In genomic region chr11:10807629-10808552, GRCh38 we compare ENCODE assay signal across 8 cellular contexts. TPM values are rescaled to one million over a fixed set of nuclear protein-coding genes. Genes with fewer than 3 reads are reported as not detected.
DNase-seq lines count a peak whose midpoint lies in the region; ATAC-seq and TF ChIP-seq lines count a peak whose summit lies in the region.

No MANE protein-coding gene starts in this region.

- H3K9me3 Mint-ChIP-seq in WTC11 = no peaks in the 10 kb centered on the region
- no peaks in the 10 kb centered on the region for H3K9me3 Mint-ChIP-seq in central memory CD8-positive, alpha-beta T cell

- TF ChIP-seq CTCF in WTC11 (IDR thresholded peaks at IDR 0.05) = no peak

- ATAC-seq in GM19324 (IDR thresholded peaks at IDR 0.05; ENCODE audit: low FRiP score, unreplicated experiment) = peak; percentile 23
- no peak for ATAC-seq in WTC11
- ATAC-seq in central memory CD8-positive, alpha-beta T cell (replicated peaks; ENCODE audit: extremely low read depth, poor library complexity, severe bottlenecking) = peak; percentile 0
- ATAC-seq in HG03025 (IDR thresholded peaks at IDR 0.05; ENCODE audit: low FRiP score, unreplicated experiment) = no peak

- H3K4me3 Mint-ChIP-seq in WTC11 = peak overlapping the region; percentile 90
- peak overlapping the region; percentile 96 for H3K4me3 Mint-ChIP-seq in central memory CD8-positive, alpha-beta T cell

- TF ChIP-seq EP300 in Ishikawa (IDR thresholded peaks at IDR 0.05; ENCODE audit: borderline replicate concordance) = no peak

- CTCF ChIA-PET in WTC11 (lab: Charles Lee) = interaction anchor here (0.6 to 2.9 kb wide), 13 partner anchors 15 to 340 kb away, joined by 3 to 29 read pairs (median 7); partner anchors contain the start of gene ZBED5

- H3K36me3 Mint-ChIP-seq in WTC11 = peaks cover 51% of the 10 kb centered on the region
- peaks cover 63% of the 10 kb centered on the region for H3K36me3 Mint-ChIP-seq in central memory CD8-positive, alpha-beta T cell (ENCODE audit: insufficient read depth)

- DNase-seq in AG20443 (ENCODE audit: low spot score) (peak; percentile 58), WTC11 (ENCODE audit: low spot score) (peak; percentile 31), kidney glomerular epithelial cell (lab: John Stamatoyannopoulos, UW) (peak; percentile 17)
- peak; percentile 19 to 23 for DNase-seq in central memory CD8-positive, alpha-beta T cell (ENCODE audit: low spot score in 2 of 2)
- peak; percentile 24 to 29 for DNase-seq in stimulated activated CD4-positive, alpha-beta T cell treated with anti-CD3 and anti-CD28 coated beads, Interleukin-15, amount 100 ng/mL, for 1 hour (ENCODE audit: low read depth in 1 of 2, low spot score in 1 of 2)

- POLR2A ChIA-PET in WTC11 (lab: Charles Lee) = interaction anchor here (1.0 to 7.1 kb wide), 21 partner anchors 8 to 267 kb away, joined by 3 to 130 read pairs (median 8); partner anchors contain the start of genes CTR9, RNF141 and ZBED5

- H3K27ac Mint-ChIP-seq in WTC11 = peak overlapping the region; percentile 98
- H3K27ac Mint-ChIP-seq in central memory CD8-positive, alpha-beta T cell (ENCODE audit: low read depth) = peak overlapping the region; percentile 98

- H3K4me1 Mint-ChIP-seq in WTC11 = peaks cover 28% of the 10 kb centered on the region
- peaks cover 54% of the 10 kb centered on the region for H3K4me1 Mint-ChIP-seq in central memory CD8-positive, alpha-beta T cell

- no peaks in the 10 kb centered on the region for H3K27me3 Mint-ChIP-seq in WTC11 (ENCODE audit: low read depth)
- no peaks in the 10 kb centered on the region for H3K27me3 Mint-ChIP-seq in central memory CD8-positive, alpha-beta T cell

- TF ChIP-seq RAD21 in Ishikawa (IDR thresholded peaks at IDR 0.05; ENCODE audit: low read depth) = no peak

TF ChIP-seq in Ishikawa, 13 proteins besides CTCF, POLR2A, EP300 and RAD21:
- TF ChIP-seq TEAD4 (IDR thresholded peaks at IDR 0.05) (no peak), YY1 (IDR thresholded peaks at IDR 0.05; ENCODE audit: low read depth) (peak; percentile 62; the same call in 1 of the 2 replicates), EGR1 (IDR thresholded peaks at IDR 0.05) (0 out of 2 replicates have a peak, but pooled peaks have one; percentile 11), MAX (IDR thresholded peaks at IDR 0.05) (peak; percentile 31; the same call in 1 of the 2 replicates), TAF1 (IDR thresholded peaks at IDR 0.05; ENCODE audit: low read depth) (no peak), CREB1 (IDR thresholded peaks at IDR 0.05; ENCODE audit: low read depth) (no peak), USF1 (IDR thresholded peaks at IDR 0.05) (no peak), ZBTB7A (IDR thresholded peaks at IDR 0.05; ENCODE audit: low read depth) (peak; percentile 49; the same call in 1 of the 2 replicates), NFIC (IDR thresholded peaks at IDR 0.05) (no peak; the same call in 1 of the 2 replicates), REST (IDR thresholded peaks at IDR 0.05; ENCODE audit: low read depth) (no peak)

TF ChIP-seq in WTC11, 78 proteins besides CTCF, POLR2A, EP300 and RAD21 (continues in another document):
- no peak for TF ChIP-seq NR2C2 (CRISPR knock-in tag; IDR thresholded peaks at IDR 0.05)
- TF ChIP-seq TEAD1 (CRISPR knock-in tag; IDR thresholded peaks at IDR 0.05) = peak; percentile 56
- TF ChIP-seq ZSCAN18 (CRISPR knock-in tag; IDR thresholded peaks at IDR 0.05) = no peak
- TF ChIP-seq HMGA2 (CRISPR knock-in tag; IDR thresholded peaks at IDR 0.05) = no peak
- 0 out of 2 replicates have a peak, but pooled peaks have one; percentile 48 for TF ChIP-seq ELF4 (CRISPR knock-in tag; IDR thresholded peaks at IDR 0.05; ENCODE audit: low read depth)
- TF ChIP-seq E2F4 (CRISPR knock-in tag; IDR thresholded peaks at IDR 0.05; ENCODE audit: borderline replicate concordance, low read depth) = peak; percentile 76; the same call in 1 of the 2 replicates
- peak; percentile 77; the same call in 1 of the 2 replicates for TF ChIP-seq ZBTB43 (CRISPR knock-in tag; IDR thresholded peaks at IDR 0.05)
- TF ChIP-seq, protein P1, sequence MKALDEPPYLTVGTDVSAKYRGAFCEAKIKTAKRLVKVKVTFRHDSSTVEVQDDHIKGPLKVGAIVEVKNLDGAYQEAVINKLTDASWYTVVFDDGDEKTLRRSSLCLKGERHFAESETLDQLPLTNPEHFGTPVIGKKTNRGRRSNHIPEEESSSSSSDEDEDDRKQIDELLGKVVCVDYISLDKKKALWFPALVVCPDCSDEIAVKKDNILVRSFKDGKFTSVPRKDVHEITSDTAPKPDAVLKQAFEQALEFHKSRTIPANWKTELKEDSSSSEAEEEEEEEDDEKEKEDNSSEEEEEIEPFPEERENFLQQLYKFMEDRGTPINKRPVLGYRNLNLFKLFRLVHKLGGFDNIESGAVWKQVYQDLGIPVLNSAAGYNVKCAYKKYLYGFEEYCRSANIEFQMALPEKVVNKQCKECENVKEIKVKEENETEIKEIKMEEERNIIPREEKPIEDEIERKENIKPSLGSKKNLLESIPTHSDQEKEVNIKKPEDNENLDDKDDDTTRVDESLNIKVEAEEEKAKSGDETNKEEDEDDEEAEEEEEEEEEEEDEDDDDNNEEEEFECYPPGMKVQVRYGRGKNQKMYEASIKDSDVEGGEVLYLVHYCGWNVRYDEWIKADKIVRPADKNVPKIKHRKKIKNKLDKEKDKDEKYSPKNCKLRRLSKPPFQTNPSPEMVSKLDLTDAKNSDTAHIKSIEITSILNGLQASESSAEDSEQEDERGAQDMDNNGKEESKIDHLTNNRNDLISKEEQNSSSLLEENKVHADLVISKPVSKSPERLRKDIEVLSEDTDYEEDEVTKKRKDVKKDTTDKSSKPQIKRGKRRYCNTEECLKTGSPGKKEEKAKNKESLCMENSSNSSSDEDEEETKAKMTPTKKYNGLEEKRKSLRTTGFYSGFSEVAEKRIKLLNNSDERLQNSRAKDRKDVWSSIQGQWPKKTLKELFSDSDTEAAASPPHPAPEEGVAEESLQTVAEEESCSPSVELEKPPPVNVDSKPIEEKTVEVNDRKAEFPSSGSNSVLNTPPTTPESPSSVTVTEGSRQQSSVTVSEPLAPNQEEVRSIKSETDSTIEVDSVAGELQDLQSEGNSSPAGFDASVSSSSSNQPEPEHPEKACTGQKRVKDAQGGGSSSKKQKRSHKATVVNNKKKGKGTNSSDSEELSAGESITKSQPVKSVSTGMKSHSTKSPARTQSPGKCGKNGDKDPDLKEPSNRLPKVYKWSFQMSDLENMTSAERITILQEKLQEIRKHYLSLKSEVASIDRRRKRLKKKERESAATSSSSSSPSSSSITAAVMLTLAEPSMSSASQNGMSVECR (CRISPR knock-in tag; IDR thresholded peaks at IDR 0.05; ENCODE audit: borderline replicate concordance) = peak; percentile 16
- peak; percentile 71; the same call in 1 of the 2 replicates for TF ChIP-seq ZNF416 (CRISPR knock-in tag; IDR thresholded peaks at IDR 0.05)
- TF ChIP-seq JUN (CRISPR knock-in tag; IDR thresholded peaks at IDR 0.05) = peak; percentile 76; the same call in 1 of the 2 replicates
- 0 out of 2 replicates have a peak, but pooled peaks have one; percentile 14 for TF ChIP-seq ZNF671 (CRISPR knock-in tag; IDR thresholded peaks at IDR 0.05)
- TF ChIP-seq, protein P2, sequence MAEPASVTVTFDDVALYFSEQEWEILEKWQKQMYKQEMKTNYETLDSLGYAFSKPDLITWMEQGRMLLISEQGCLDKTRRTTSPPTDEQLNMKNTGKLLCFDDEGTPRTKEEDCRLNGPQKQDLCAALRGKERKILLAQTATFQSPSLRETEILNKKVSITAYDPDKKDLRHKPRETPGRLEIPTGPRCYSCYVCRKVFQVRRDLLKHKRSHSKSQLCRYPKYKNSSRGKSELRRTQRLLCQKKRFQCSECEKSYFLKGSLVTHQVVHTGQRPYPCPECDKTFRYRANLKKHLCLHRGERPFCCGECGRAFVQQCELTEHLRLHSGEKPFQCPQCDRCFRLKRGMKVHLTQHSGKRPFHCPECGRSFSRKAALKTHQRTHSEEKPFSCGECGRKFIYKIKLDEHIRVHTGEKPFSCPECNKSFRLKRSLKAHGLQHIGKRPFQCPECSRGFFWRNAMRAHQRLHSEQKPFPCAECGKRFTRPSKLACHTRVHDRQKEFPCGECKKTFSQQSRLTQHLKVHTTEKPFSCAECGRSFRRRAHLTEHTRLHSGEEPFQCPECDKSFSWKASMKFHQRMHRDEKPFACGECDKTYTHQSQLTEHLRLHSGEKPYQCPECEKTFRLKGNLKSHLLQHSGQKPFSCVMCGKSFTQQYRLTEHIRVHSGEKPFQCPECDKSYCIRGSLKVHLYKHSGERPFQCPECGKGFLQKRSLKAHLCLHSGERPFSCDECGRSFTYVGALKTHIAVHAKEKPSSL (CRISPR knock-in tag; conservative IDR thresholded peaks at IDR 0.05) = no peak

RNA-seq across cellular contexts. Expression of gene EIF4G2, which starts 0.8 kb away (rescaled TPM):
- 779 to 918 TPM (median 906 TPM) in 3 replicates for total RNA-seq in WTC11 (2021)

RNA-seq across cellular contexts. Expression of gene ZBED5, which starts 50.0 kb away (rescaled TPM):
- 44.9 to 49.5 TPM (median 48.7 TPM) in 3 replicates for total RNA-seq in WTC11 (2021)

RNA-seq across cellular contexts. Expression of gene CTR9, which starts 56.8 kb away (rescaled TPM):
- total RNA-seq in WTC11 (2021) = 29.3 to 32.7 TPM (median 31.1 TPM) in 3 replicates

Comparison
In these comparisons a context has a peak if more than half of its experiments do, and no peak if none do; other contexts are left out.
1. ATAC-seq: peak in GM19324 (single experiment) and central memory CD8-positive, alpha-beta T cell (single experiment); none in WTC11 (single experiment) and HG03025 (single experiment).
2. Peak in every context shown above with its lines, with median percentiles within 50 percentile points of each other: DNase-seq.